ENCODE assay signal across 8 cellular contexts in the genomic region with DNA sequence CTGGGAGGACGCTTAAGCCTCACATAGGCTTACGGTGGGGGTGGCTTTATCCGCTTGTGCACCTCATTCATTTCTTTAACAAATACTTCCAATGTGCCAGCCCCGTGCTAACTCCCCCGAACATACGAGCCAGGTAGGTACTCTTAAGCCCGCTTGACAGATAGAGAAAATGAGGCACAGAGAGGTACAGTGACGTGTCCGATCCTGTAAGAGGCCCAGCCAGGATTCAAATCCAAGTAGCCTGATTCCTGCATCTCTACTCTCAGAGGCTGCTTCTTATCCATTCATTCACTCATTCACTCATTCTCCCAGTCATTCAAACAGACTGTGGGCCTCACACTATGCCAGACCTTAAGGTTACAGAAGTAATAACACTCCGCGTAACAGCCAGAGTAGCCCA. TPM values are rescaled to one million over a fixed set of nuclear protein-coding genes. Genes with fewer than 3 reads are reported as not detected.
A peak's percentile ranks its signal among the peaks of the same experiment; 100 is the strongest.
DNase-seq lines count a peak whose midpoint lies in the region; ATAC-seq, FAIRE-seq and TF ChIP-seq lines count a peak whose summit lies in the region.

No MANE protein-coding gene starts in this region.

- H3K27me3 ChIP-seq in pancreas: no peaks in the 10 kb centered on the region

- POLR2A ChIA-PET in OCI-LY7 (lab: Charles Lee): no interaction called here

- H3K4me2 ChIP-seq in OCI-LY7 (ENCODE audit: low read length): peak overlapping the region; percentile 89

- no peak overlapping the region for H3K27ac Mint-ChIP-seq in endothelial cell (ENCODE audit: unreplicated experiment)

- ATAC-seq in pancreas: peak in 3 of 4 donors; percentile 6 to 24 (median 15)

- peak overlapping the region; percentile 91 for H2AFZ ChIP-seq in OCI-LY7 (ENCODE audit: low read length)

- TF ChIP-seq CTCF in OCI-LY7 (conservative IDR thresholded peaks at IDR 0.05; ENCODE audit: low read length): no peak
- TF ChIP-seq CTCF in endothelial cell (IDR thresholded peaks at IDR 0.05; ENCODE audit: unreplicated experiment): no peak
- no peak for TF ChIP-seq CTCF in pancreas (IDR thresholded peaks at IDR 0.05)
- no peak for TF ChIP-seq CTCF in GM20000 (IDR thresholded peaks at IDR 0.05; ENCODE audit: extremely low read depth, missing control alignments)

- H3K36me3 ChIP-seq in OCI-LY7 (ENCODE audit: insufficient read depth, low read length) (no peaks in the 10 kb centered on the region), pancreas (no peaks in the 10 kb centered on the region)

- no peak for FAIRE-seq in pancreas (lab: Jason Lieb, UNC)

- intact Hi-C loops in OCI-LY7 (cut with micrococcal nuclease; ENCODE audit: unreplicated experiment) (loop anchor here (2.0 kb wide), 1 partner anchor 32 kb away; a partner anchor contains a TSS), pancreas (cut with DNase I) (no loop called here)

- no peaks in the 10 kb centered on the region for H4K20me1 ChIP-seq in OCI-LY7 (ENCODE audit: insufficient read depth, low read length)

- no peaks in the 10 kb centered on the region for H3K9me3 Mint-ChIP-seq in endothelial cell (ENCODE audit: unreplicated experiment)

- H3K79me2 ChIP-seq in OCI-LY7 (ENCODE audit: insufficient read depth, low read depth, low read length): no peaks in the 10 kb centered on the region

- no TSS peak for BruUV-seq in OCI-LY7 (replicated peaks; lab: Mats Ljungman, UMichigan)

- H3K9me3 ChIP-seq in OCI-LY7 (ENCODE audit: low read length) (no peaks in the 10 kb centered on the region), pancreas (no peaks in the 10 kb centered on the region)

- H3K4me1 ChIP-seq in OCI-LY7 (ENCODE audit: insufficient read depth, low read length, poor library complexity, severe bottlenecking): peaks cover 31% of the 10 kb centered on the region
- H3K4me1 ChIP-seq in pancreas: peaks cover 0 to 10% (median 6%) of the 10 kb centered on the region in 3 donors

- H3K4me1 Mint-ChIP-seq in endothelial cell (ENCODE audit: unreplicated experiment): peaks cover 15% of the 10 kb centered on the region

- peak overlapping the region; percentile 79 for H3K4me3 Mint-ChIP-seq in endothelial cell (ENCODE audit: unreplicated experiment)

- peaks cover 2% of the 10 kb centered on the region for H3K27me3 Mint-ChIP-seq in endothelial cell (ENCODE audit: unreplicated experiment)

- no peaks in the 10 kb centered on the region for H3K9me2 ChIP-seq in OCI-LY7 (ENCODE audit: insufficient read depth, low read length)

- DNase-seq in DMS53 treated with DMSO at 0.1 percent for 48 hours (lab: John Stamatoyannopoulos, UW; ENCODE audit: unreplicated experiment) (peak; percentile 9), OCI-LY7 (ENCODE audit: low spot score) (peak; percentile 11), endothelial cell (ENCODE audit: low spot score) (no peak), pancreas (no peak), GM20000 (ENCODE audit: low spot score) (no peak), NCI-H1694 (lab: John Stamatoyannopoulos, UW) (no peak), RPMI8226 (no peak), HUDEP-2 (lab: John Stamatoyannopoulos, UW; ENCODE audit: unreplicated experiment in 76 of 76) (no peak)

- H3K4me3 ChIP-seq in OCI-LY7 (ENCODE audit: low read depth, low read length, poor library complexity, severe bottlenecking) (peak overlapping the region; percentile 71), pancreas (peak overlapping the region; percentile 64 to 78 (median 69))

- H3K27ac ChIP-seq in OCI-LY7 (ENCODE audit: low read depth, low read length, poor library complexity, severe bottlenecking) (no peak overlapping the region), pancreas (peak overlapping the region; percentile 34 to 72 (median 58))

- 8 to 17% methylated on average over 11 of the region's 11 CpGs for WGBS in pancreas, 2 donors

- no peaks in the 10 kb centered on the region for H3K36me3 Mint-ChIP-seq in endothelial cell (ENCODE audit: low read depth, unreplicated experiment)

- CTCF ChIA-PET in OCI-LY7 (lab: Charles Lee; ENCODE audit: unreplicated experiment): no interaction called here

RNA-seq across cellular contexts. Expression of a gene that starts 0.5 kb away (rescaled TPM):
- total RNA-seq in OCI-LY7 (2014; rRNA removed; shearing (Covaris generic)): 0.79 and 4.7 TPM in 2 replicates
- total RNA-seq in OCI-LY7 (2022): 5.4 and 9.2 TPM in 2 replicates
- 2.2 TPM for total RNA-seq in endothelial cell (ENCODE audit: unreplicated experiment)
- 1 to 10 TPM; 2.6 to 8.8 (median 4.6) TPM for total RNA-seq in pancreas
- polyA plus RNA-seq in pancreas: 1 to 10 TPM; 1.7 to 2.3 TPM

RNA-seq across cellular contexts. Expression of a gene that starts 32.0 kb away (rescaled TPM):
- 40.3 and 49.6 TPM in 2 replicates for total RNA-seq in OCI-LY7 (2014; rRNA removed; shearing (Covaris generic))
- 53.7 and 56.3 TPM in 2 replicates for total RNA-seq in OCI-LY7 (2022)
- 0.56 TPM for total RNA-seq in endothelial cell (ENCODE audit: unreplicated experiment)
- total RNA-seq in pancreas: 10 to 100 TPM in 1 of 6 donors, 1 to 10 TPM in 4, under 1 TPM in 1; 0.91 to 10.9 (median 3.0) TPM
- 1 to 10 TPM; 3.0 to 4.0 TPM for polyA plus RNA-seq in pancreas

RNA-seq across cellular contexts. Expression of a gene that starts 39.6 kb away (rescaled TPM):
- total RNA-seq in OCI-LY7 (2014; rRNA removed; shearing (Covaris generic)): 22.7 and 33.2 TPM in 2 replicates
- total RNA-seq in OCI-LY7 (2022) (46.8 and 52.6 TPM in 2 replicates), endothelial cell (ENCODE audit: unreplicated experiment) (0.41 TPM), pancreas (1 to 10 TPM in 5 of 6 donors, under 1 TPM in 1; 0.79 to 3.9 (median 1.4) TPM)
- polyA plus RNA-seq in pancreas: under 1 TPM; 0.84 to 0.94 TPM

Comparison
In these comparisons a context has a peak if more than half of its experiments do, and no peak if none do; other contexts are left out.
1. DNase-seq: peak in DMS53 treated with DMSO at 0.1 percent for 48 hours (single experiment) and OCI-LY7 (single experiment); none in endothelial cell (single experiment), pancreas (0 of 6), GM20000 (single experiment), NCI-H1694 (single experiment), RPMI8226 (single experiment) and HUDEP-2 (0 of 76).
2. RNA of a gene that starts 39.6 kb away (total RNA-seq): 22.7 to 52.6 TPM in OCI-LY7; 0.79 to 3.9 TPM in pancreas and 0.41 TPM in endothelial cell (single experiment); every median in the first group is over 4 times any median in the second.